In the genomic region with DNA sequence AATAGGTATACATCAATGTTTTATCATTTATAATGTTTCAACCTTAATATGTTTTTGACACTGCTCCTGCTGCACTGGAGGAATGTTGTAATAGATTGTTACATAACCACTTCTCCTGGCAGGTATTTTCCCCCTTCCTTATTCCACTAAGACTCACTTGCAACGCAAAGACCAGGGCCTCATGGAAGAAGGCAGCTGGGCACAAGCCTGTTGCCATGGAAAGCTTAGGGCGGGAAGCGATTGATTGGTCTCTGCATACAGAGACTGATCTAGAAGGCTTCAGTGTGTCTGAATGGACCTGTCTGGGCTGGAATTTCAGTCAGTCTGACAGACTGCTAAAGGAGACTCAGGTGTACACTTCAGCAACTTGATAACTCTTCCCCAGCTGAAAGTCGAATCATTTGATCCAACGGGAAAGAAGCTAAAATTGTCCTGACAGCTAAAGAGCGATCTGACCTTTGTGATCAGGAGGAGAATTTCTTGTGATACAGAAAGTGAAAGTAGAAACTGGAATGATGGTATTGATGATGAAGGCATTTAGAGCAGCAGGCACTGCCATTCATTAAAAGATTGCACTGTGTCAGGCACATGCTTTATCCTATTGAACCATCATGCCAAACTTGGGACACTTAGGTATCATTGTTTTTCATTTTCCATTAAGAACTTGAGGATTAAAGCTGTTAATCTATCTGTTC, we compare ENCODE assay signal across 26 cellular contexts.
A peak's percentile ranks its signal among the peaks of the same experiment; 100 is the strongest.
DNase-seq lines count a peak whose midpoint lies in the region; ATAC-seq lines count a peak whose summit lies in the region.
"Had no signal": no experiment of that assay in that cellular context is flagged by ENCODE, and none has a peak within 500 bp of the region (broad histone marks: within the 10 kb centered on the region; RNA-seq: fewer than 3 reads in every experiment).

No MANE protein-coding gene starts in this region.

- intact Hi-C loops in Right ventricle myocardium inferior (cut with DNase I): no loop called here

- no peak overlapping the region for H3K27ac ChIP-seq in CD8-positive, alpha-beta memory T cell (ENCODE audit: low read depth, low read length)
- H3K27ac ChIP-seq: ascending aorta, RWPE1, sigmoid colon, tibial nerve, VCaP had no signal

- H3K36me3 Mint-ChIP-seq in CD8-positive, alpha-beta memory T cell: no peaks in the 10 kb centered on the region
- H3K36me3 Mint-ChIP-seq in T-helper 17 cell (ENCODE audit: low read depth): no peaks in the 10 kb centered on the region
- H3K36me3 Mint-ChIP-seq: naive B cell had no signal

- H3K4me1 Mint-ChIP-seq in CD8-positive, alpha-beta memory T cell: peaks cover 6 to 19% (median 13%) of the 10 kb centered on the region in 3 donors
- H3K4me1 Mint-ChIP-seq in T-helper 17 cell: peaks cover 8% of the 10 kb centered on the region
- H3K4me1 Mint-ChIP-seq: naive B cell had no signal

- in situ Hi-C loops in ACHN (cut with HindIII; ENCODE audit: low pct_ligation_motif_present, low pct_unique_long_range_greater_than_20kb, low sequenced_read_pairs): no loop called here

- POLR2A ChIA-PET in CD8-positive, alpha-beta memory T cell (lab: Charles Lee): no interaction called here

- peaks cover 0 to 3% (median 0%) of the 10 kb centered on the region in 5 donors for H3K9me3 Mint-ChIP-seq in CD8-positive, alpha-beta memory T cell
- H3K9me3 Mint-ChIP-seq: GM23338 had no signal

- no peak overlapping the region for H3K4me3 ChIP-seq in CD8-positive, alpha-beta memory T cell (ENCODE audit: low read length)
- H3K4me3 ChIP-seq: ascending aorta, GM23338, sigmoid colon, tibial nerve had no signal

- H3K4me3 Mint-ChIP-seq in CD8-positive, alpha-beta memory T cell: peak overlapping the region in 5 of 7 donors; percentile 16 to 53 (median 46)
- peak overlapping the region; percentile 70 for H3K4me3 Mint-ChIP-seq in T-helper 17 cell
- H3K4me3 Mint-ChIP-seq: GM23338, naive B cell had no signal

- no peaks in the 10 kb centered on the region for H3K27me3 ChIP-seq in CD8-positive, alpha-beta memory T cell (ENCODE audit: insufficient read depth, low read length, poor library complexity, severe bottlenecking)
- H3K27me3 ChIP-seq: ascending aorta, sigmoid colon, tibial nerve had no signal

- CTCF ChIA-PET in CD8-positive, alpha-beta memory T cell (lab: Charles Lee): no interaction called here

- H3K27me3 Mint-ChIP-seq in CD8-positive, alpha-beta memory T cell: no peaks in the 10 kb centered on the region
- H3K27me3 Mint-ChIP-seq in T-helper 17 cell: peaks cover 5% of the 10 kb centered on the region
- H3K27me3 Mint-ChIP-seq: naive B cell had no signal

- H3K27ac Mint-ChIP-seq in CD8-positive, alpha-beta memory T cell: peak overlapping the region in 2 of 8 donors; percentile 1 to 24
- H3K27ac Mint-ChIP-seq in T-helper 17 cell: no peak overlapping the region
- H3K27ac Mint-ChIP-seq: GM23338, naive B cell had no signal

- no peak for ATAC-seq in T-helper 17 cell
- ATAC-seq in left lobe of liver: peak; percentile 93
- ATAC-seq in Right ventricle myocardium inferior: no peak
- ATAC-seq: GM23338; stimulated activated naive CD8-positive, alpha-beta T cell treated with anti-CD3 and anti-CD28 coated beads, Interleukin-15, Interleukin-2, amounts not matched to agents 100 U/mL and 50 U/mL, for 24 hours had no signal

- no peaks in the 10 kb centered on the region for H3K36me3 ChIP-seq in CD8-positive, alpha-beta memory T cell (ENCODE audit: insufficient read depth, low read length)
- H3K36me3 ChIP-seq: ascending aorta, sigmoid colon, tibial nerve had no signal

- H3K9me3 ChIP-seq in CD8-positive, alpha-beta memory T cell (ENCODE audit: low read length): no peaks in the 10 kb centered on the region
- no peaks in the 10 kb centered on the region for H3K9me3 ChIP-seq in T-helper 17 cell (ENCODE audit: control insufficient read depth, low read length, poor library complexity, severe bottlenecking)
- H3K9me3 ChIP-seq: ascending aorta, Caco-2, sigmoid colon had no signal

- DNase-seq in ACHN (peak; percentile 9), T-helper 17 cell (no peak), left lobe of liver (ENCODE audit: low spot score) (peak; percentile 47), islet precursor cell (no peak), NCI-H69 (lab: John Stamatoyannopoulos, UW) (no peak), COLO668 (lab: John Stamatoyannopoulos, UW; ENCODE audit: unreplicated experiment) (no peak), Right ventricle myocardium inferior (ENCODE audit: missing footprints) (no peak)
- DNase-seq in CD8-positive, alpha-beta memory T cell: no peak
- DNase-seq: activated CD4-positive, alpha-beta T cell treated with anti-CD3 and anti-CD28 coated beads, Interleukin-2, amount 50 U/mL, for 1 hour; activated CD8-positive, alpha-beta memory T cell treated with anti-CD3 and anti-CD28 coated beads, Interleukin-2, amount 50 U/mL, for 4 hours; activated effector memory CD4-positive, alpha-beta T cell treated with anti-CD3 and anti-CD28 coated beads, Interleukin-2, amount 50 U/mL, for 16 hours; Caco-2; effector memory CD4-positive, alpha-beta T cell; EL; naive B cell; NCI-H1417 treated with DMSO at 0.1 percent for 48 hours; NCI-H2171; NCI-H748 treated with DMSO at 0.1 percent for 48 hours; sigmoid colon; stimulated activated CD4-positive, alpha-beta T cell treated with anti-CD3 and anti-CD28 coated beads, Interleukin-1b, Interleukin-23, amount 100 ng/mL, for 48 hours; stimulated activated naive CD8-positive, alpha-beta T cell treated with anti-CD3 and anti-CD28 coated beads, Interleukin-15, Interleukin-2, amounts not matched to agents 100 U/mL and 50 U/mL, for 24 hours had no signal

- H3K4me1 ChIP-seq in CD8-positive, alpha-beta memory T cell (ENCODE audit: insufficient read depth, low read length): no peaks in the 10 kb centered on the region
- H3K4me1 ChIP-seq: Caco-2 had no signal

Comparison
In these comparisons a context has a peak if more than half of its experiments do, and no peak if none do; other contexts are left out.
1. DNase-seq: peak in ACHN (single experiment) and left lobe of liver (single experiment); none in CD8-positive, alpha-beta memory T cell (0 of 5), T-helper 17 cell (0 of 3), islet precursor cell (single experiment), NCI-H69 (single experiment), COLO668 (single experiment) and Right ventricle myocardium inferior (single experiment).